8 cellular contexts compared by ENCODE assay signal in the genomic region with DNA sequence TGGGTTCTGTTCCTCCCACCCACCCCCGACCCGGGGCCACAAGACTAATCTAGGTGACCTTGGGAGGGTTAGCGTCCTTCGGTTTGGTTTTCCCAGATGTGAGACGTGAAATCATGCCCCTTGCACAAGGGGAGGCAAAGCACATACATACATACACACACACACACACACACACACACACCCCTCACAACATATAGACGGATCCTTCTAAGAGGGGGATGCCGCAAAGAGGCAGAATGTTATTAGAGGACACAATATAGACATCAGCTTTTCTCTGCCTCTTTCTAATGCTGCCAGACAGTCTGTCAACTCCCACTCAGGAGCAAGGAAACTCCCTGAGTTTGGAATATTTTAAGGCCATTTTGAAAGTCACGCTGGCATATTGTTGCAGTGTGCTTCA. TPM values are rescaled to one million over a fixed set of nuclear protein-coding genes. Genes with fewer than 3 reads are reported as not detected.
DNase-seq lines count a peak whose midpoint lies in the region; ATAC-seq and TF ChIP-seq lines count a peak whose summit lies in the region.

No MANE protein-coding gene starts in this region.

- peaks cover 6% of the 10 kb centered on the region for H3K4me1 ChIP-seq in HEK293 (ENCODE audit: control insufficient read depth, insufficient read depth, low read length)
- H3K4me1 ChIP-seq in SK-N-SH (ENCODE audit: control insufficient read depth in 1 of 2, insufficient read depth in 2 of 2, low read depth in 1 of 2, low read length in 1 of 2), result peaks cover 13 to 15% of the 10 kb centered on the region in 2 experiments; a peak in 3 of 4 replicates

- TF ChIP-seq EP300 in SK-N-SH (IDR thresholded peaks at IDR 0.05; ENCODE audit: borderline replicate concordance in 1 of 2, low read depth in 1 of 2, low read length in 1 of 2), result no peak

- H3K27ac ChIP-seq in HEK293 (ENCODE audit: extremely low read depth, low read depth, low read length), result peak overlapping the region; percentile 48; the same call in 1 of the 2 replicates
- peak overlapping the region; percentile 91 to 97 for H3K27ac ChIP-seq in SK-N-SH (ENCODE audit: low read depth in 2 of 2, low read length in 1 of 2)

- no peaks in the 10 kb centered on the region for H3K9me2 ChIP-seq in SK-N-SH

- H3K9me3 ChIP-seq in HEK293 (ENCODE audit: control insufficient read depth, insufficient read depth, low read depth, low read length) (no peaks in the 10 kb centered on the region), SK-N-SH (no peaks in the 10 kb centered on the region)

- POLR2A ChIA-PET in HEK293 (lab: Yijun Ruan, JAX), result no interaction called here
- POLR2A ChIA-PET in SK-N-SH (lab: Yijun Ruan, JAX), result no interaction called here

- peaks cover 12% of the 10 kb centered on the region for H4K20me1 ChIP-seq in SK-N-SH (ENCODE audit: insufficient read depth)

- peak overlapping the region; percentile 95 for H3K4me3 ChIP-seq in HEK293 (ENCODE audit: low read depth, low read length)
- H3K4me3 ChIP-seq in SK-N-SH (ENCODE audit: low read depth in 2 of 2, low read length in 1 of 2), result peak overlapping the region; percentile 59 to 96

- WGBS in SK-N-SH (ENCODE audit: low lambda C conversion rate), result 4% methylated on average over 8 of the region's 8 CpGs

- TF ChIP-seq RAD21 in SK-N-SH (IDR thresholded peaks at IDR 0.05; ENCODE audit: low read length), result no peak

- no peaks in the 10 kb centered on the region for H3K27me3 ChIP-seq in SK-N-SH (ENCODE audit: insufficient read depth)

- intact Hi-C loops in sciatic nerve (cut with DNase I), result no loop called here

- CTCF ChIA-PET in HEK293 (lab: Yijun Ruan, JAX) (no interaction called here), SK-N-SH (lab: Yijun Ruan, JAX) (interaction anchor here (1.0 to 1.7 kb wide), 3 partner anchors 65 to 500 kb away, joined by 3 to 4 read pairs (median 4); no protein-coding TSS in a partner anchor)

- DNase-seq in SK-N-SH (no peak), foreskin melanocyte (peak; percentile 19), sciatic nerve (ENCODE audit: low spot score) (no peak), NOMO-1 (lab: John Stamatoyannopoulos, UW; ENCODE audit: unreplicated experiment in 2 of 2) (no peak), omental fat pad (ENCODE audit: low spot score) (no peak)
- no peak for DNase-seq in stimulated activated CD4-positive, alpha-beta T cell treated with anti-CD3 and anti-CD28 coated beads, Interleukin-2, amount 100 ng/mL, for 48 hours

- H3K36me3 ChIP-seq in HEK293 (ENCODE audit: control insufficient read depth in 2 of 2, insufficient read depth in 1 of 2, low read length in 2 of 2), result no peaks in the 10 kb centered on the region
- H3K36me3 ChIP-seq in SK-N-SH (replicated peaks in 1 of 2; ENCODE audit: control insufficient read depth in 1 of 2, insufficient read depth in 2 of 2, low read length in 1 of 2), result no peaks in the 10 kb centered on the region

- peak overlapping the region; percentile 75 for H2AFZ ChIP-seq in SK-N-SH (ENCODE audit: low read depth)

- peaks cover 26% of the 10 kb centered on the region for H3F3A ChIP-seq in SK-N-SH (replicated peaks; ENCODE audit: insufficient read depth)

- H3K9ac ChIP-seq in SK-N-SH, result peak overlapping the region; percentile 97

- TF ChIP-seq CTCF in HEK293 (tag by site-specific recombination; IDR thresholded peaks at IDR 0.05), result no peak
- TF ChIP-seq CTCF in SK-N-SH (IDR thresholded peaks at IDR 0.05), result no peak
- no peak for TF ChIP-seq CTCF in omental fat pad (IDR thresholded peaks at IDR 0.05)

- peaks cover 38% of the 10 kb centered on the region for H3K79me2 ChIP-seq in SK-N-SH (ENCODE audit: insufficient read depth)

- peak overlapping the region; percentile 72 for H3K4me2 ChIP-seq in SK-N-SH

- peak; percentile 11 for ATAC-seq in sciatic nerve
- ATAC-seq in GM19035 (IDR thresholded peaks at IDR 0.05; ENCODE audit: unreplicated experiment), result no peak
- ATAC-seq in omental fat pad (ENCODE audit: low FRiP score), result no peak

TF ChIP-seq in HEK293, 187 proteins besides CTCF, POLR2A, EP300 and RAD21 (continues in another document):
- TF ChIP-seq, protein P1, sequence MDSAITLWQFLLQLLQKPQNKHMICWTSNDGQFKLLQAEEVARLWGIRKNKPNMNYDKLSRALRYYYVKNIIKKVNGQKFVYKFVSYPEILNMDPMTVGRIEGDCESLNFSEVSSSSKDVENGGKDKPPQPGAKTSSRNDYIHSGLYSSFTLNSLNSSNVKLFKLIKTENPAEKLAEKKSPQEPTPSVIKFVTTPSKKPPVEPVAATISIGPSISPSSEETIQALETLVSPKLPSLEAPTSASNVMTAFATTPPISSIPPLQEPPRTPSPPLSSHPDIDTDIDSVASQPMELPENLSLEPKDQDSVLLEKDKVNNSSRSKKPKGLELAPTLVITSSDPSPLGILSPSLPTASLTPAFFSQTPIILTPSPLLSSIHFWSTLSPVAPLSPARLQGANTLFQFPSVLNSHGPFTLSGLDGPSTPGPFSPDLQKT (IDR thresholded peaks at IDR 0.05; ENCODE audit: borderline replicate concordance, low read depth, low read length), result no peak
- peak; percentile 12; the same call in 1 of the 2 replicates for TF ChIP-seq ZNF600 (tag by site-specific recombination; IDR thresholded peaks at IDR 0.05)
- 0 out of 2 replicates have a peak, but pooled peaks have one; percentile 34 for TF ChIP-seq WT1 (tag by site-specific recombination; IDR thresholded peaks at IDR 0.05)
- no peak for TF ChIP-seq ZNF140 (tag by site-specific recombination; IDR thresholded peaks at IDR 0.05)

TF ChIP-seq in SK-N-SH, 30 proteins besides CTCF, POLR2A, EP300 and RAD21:
- TF ChIP-seq MXI1 (IDR thresholded peaks at IDR 0.05; ENCODE audit: low read depth, low read length) (0 out of 2 replicates have a peak, but pooled peaks have one; percentile 6), SMC3 (IDR thresholded peaks at IDR 0.05; ENCODE audit: low read depth, low read length) (no peak)

RNA-seq across cellular contexts. Expression of a gene that starts 0.6 kb away (rescaled TPM):
- 56.5 and 63.8 TPM in 2 replicates for polyA plus RNA-seq in SK-N-SH (2012; rRNA removed)
- polyA plus RNA-seq in SK-N-SH (2012; cell fraction: cytosol; rRNA removed), result 61.4 and 63.8 TPM in 2 replicates
- polyA plus RNA-seq in SK-N-SH (2012; cell fraction: nucleus; rRNA removed), result 46.6 and 88.8 TPM in 2 replicates
- total RNA-seq in sciatic nerve (119 TPM), omental fat pad (100 to 1,000 TPM; 133 to 180 (median 139) TPM)
